ENCODE assay signal across 8 cellular contexts in the genomic region with DNA sequence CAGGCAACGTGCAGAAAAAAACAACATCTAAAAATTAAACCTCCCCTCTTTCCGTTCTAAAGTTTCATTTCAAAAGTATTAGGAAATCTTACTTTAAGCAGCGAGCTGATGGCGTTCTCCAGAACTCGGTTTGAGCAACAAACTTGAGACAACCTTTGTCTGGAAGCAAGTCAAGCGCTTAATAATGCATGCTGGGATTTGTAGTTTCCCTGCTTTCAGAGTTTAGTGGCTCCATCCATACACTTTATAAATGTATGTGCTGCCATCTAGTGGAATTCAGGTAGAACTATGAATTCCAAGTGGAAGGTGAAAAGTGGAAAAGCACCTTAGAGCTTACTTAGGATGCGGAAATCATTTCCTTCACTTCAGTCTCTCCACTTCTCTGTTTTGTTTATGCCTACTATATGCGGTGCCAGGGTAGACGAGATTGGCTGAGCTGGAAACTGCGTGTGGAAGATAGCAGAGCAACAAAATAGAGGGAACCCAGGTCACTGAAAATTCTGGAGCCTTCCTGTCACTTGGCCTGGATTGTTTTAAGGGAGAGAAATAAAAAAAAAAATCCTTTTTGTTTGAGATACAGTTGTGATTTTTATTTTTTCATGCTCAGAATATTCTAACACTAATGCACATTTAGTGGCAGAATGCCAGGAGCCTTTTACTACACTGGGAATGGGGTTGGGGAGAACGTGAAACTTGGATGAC.
DNase-seq lines count a peak whose midpoint lies in the region; ATAC-seq and FAIRE-seq lines count a peak whose summit lies in the region.

Gene BDH2, minus strand, starts transcription at position 144 of the 702 bp plus-strand sequence. CDS start 3,580 bp downstream, outside the sequence.

- ATAC-seq in GM19452 (IDR thresholded peaks at IDR 0.05; ENCODE audit: unreplicated experiment) = peak; percentile 98
- peak; percentile 97 for ATAC-seq in HG03521 (IDR thresholded peaks at IDR 0.05; ENCODE audit: unreplicated experiment)

- peak; percentile 73 for DNase-seq in DMS 273 treated with DMSO at 0.1 percent for 48 hours (lab: John Stamatoyannopoulos, UW)
- peak; percentile 57 for DNase-seq in NCI-H526 treated with DMSO at 0.1 percent for 48 hours (lab: John Stamatoyannopoulos, UW)
- peak; percentile 15 to 19 for DNase-seq in activated CD4-positive, alpha-beta T cell treated with anti-CD3 and anti-CD28 coated beads, Interleukin-2, amount 50 U/mL, for 4 hours
- DNase-seq in medulla oblongata (ENCODE audit: extremely low spot score) = peak; percentile 96
- peak; percentile 93 for DNase-seq in stromal cell of bone marrow (ENCODE audit: low read depth)

- peak; percentile 98 for FAIRE-seq in endometrium (lab: Jason Lieb, UNC)

Comparison
In these comparisons a context has a peak if more than half of its experiments do, and no peak if none do; other contexts are left out.
1. Peak in every context shown above with its lines: DNase-seq and ATAC-seq.
2. DNase-seq: peak in every context shown above with its lines; median percentile 96 in medulla oblongata; 93 in stromal cell of bone marrow; 73 in DMS 273 treated with DMSO at 0.1 percent for 48 hours; 57 in NCI-H526 treated with DMSO at 0.1 percent for 48 hours; 17 in activated CD4-positive, alpha-beta T cell treated with anti-CD3 and anti-CD28 coated beads, Interleukin-2, amount 50 U/mL, for 4 hours.